ENCODE assay signal across 13 cellular contexts in genomic region chr14:56293506-56293905, GRCh38.
DNase-seq lines count a peak whose midpoint lies in the region; ATAC-seq and TF ChIP-seq lines count a peak whose summit lies in the region.
"Had no signal": no experiment of that assay in that cellular context is flagged by ENCODE, and none has a peak within 500 bp of the region (broad histone marks: within the 10 kb centered on the region; RNA-seq: fewer than 3 reads in every experiment).

No MANE protein-coding gene starts in this region.

- H3K36me3 ChIP-seq in endocrine pancreas (ENCODE audit: control insufficient read depth, insufficient read depth, low read length) (peaks cover 2% of the 10 kb centered on the region), neural cell (ENCODE audit: insufficient read depth, low read length) (peaks cover 8% of the 10 kb centered on the region), upper lobe of right lung (peaks cover 39% of the 10 kb centered on the region)

- TF ChIP-seq CTCF in neural cell (IDR thresholded peaks at IDR 0.05; ENCODE audit: poor library complexity, severe bottlenecking) (no peak), upper lobe of right lung (IDR thresholded peaks at IDR 0.05) (no peak)

- H3K9me3 Mint-ChIP-seq in stimulated activated memory B cell treated with anti-CD40 and anti-IgM and Interleukin-4, amounts not matched to agents 10 μg/mL and 1 μg/mL and 100 μg/mL, for 72 hours = no peaks in the 10 kb centered on the region
- H3K9me3 Mint-ChIP-seq: CD4-positive, alpha-beta T cell; HFFc6 had no signal

- H3K4me3 ChIP-seq in endocrine pancreas (ENCODE audit: control insufficient read depth, insufficient read depth, low read length) (peak overlapping the region; percentile 16), neural cell (ENCODE audit: low read length) (no peak overlapping the region), upper lobe of right lung (no peak overlapping the region)

- DNase-seq in upper lobe of right lung (no peak), nucleus accumbens (lab: John Stamatoyannopoulos, UW) (no peak)
- DNase-seq: ACHN; CD4-positive, alpha-beta T cell; GOT3; HFFc6 had no signal

- H3K27me3 ChIP-seq in endocrine pancreas (ENCODE audit: control insufficient read depth, insufficient read depth, low read length) (no peaks in the 10 kb centered on the region), neural cell (ENCODE audit: insufficient read depth, low read depth, low read length) (no peaks in the 10 kb centered on the region), upper lobe of right lung (no peaks in the 10 kb centered on the region)

- H3K4me3 Mint-ChIP-seq in stimulated activated memory B cell treated with anti-CD40 and anti-IgM and Interleukin-4, amounts not matched to agents 10 μg/mL and 1 μg/mL and 100 μg/mL, for 72 hours = no peak overlapping the region
- H3K4me3 Mint-ChIP-seq: CD4-positive, alpha-beta T cell; HFFc6 had no signal

- H2AFZ ChIP-seq in neural cell (ENCODE audit: low read depth, low read length) = no peak overlapping the region

- no peak overlapping the region for H3K9ac ChIP-seq in endocrine pancreas (ENCODE audit: control insufficient read depth, insufficient read depth, low read length)
- no peak overlapping the region for H3K9ac ChIP-seq in neural cell (ENCODE audit: low read length)

- no peaks in the 10 kb centered on the region for H4K20me1 ChIP-seq in neural cell (ENCODE audit: insufficient read depth)

- H3F3A ChIP-seq in neural cell (ENCODE audit: insufficient read depth, low read length, poor library complexity, severe bottlenecking) = no peaks in the 10 kb centered on the region

- H3K4me1 Mint-ChIP-seq in stimulated activated memory B cell treated with anti-CD40 and anti-IgM and Interleukin-4, amounts not matched to agents 10 μg/mL and 1 μg/mL and 100 μg/mL, for 72 hours = no peaks in the 10 kb centered on the region

- H3K27me3 Mint-ChIP-seq in stimulated activated memory B cell treated with anti-CD40 and anti-IgM and Interleukin-4, amounts not matched to agents 10 μg/mL and 1 μg/mL and 100 μg/mL, for 72 hours = no peaks in the 10 kb centered on the region
- H3K27me3 Mint-ChIP-seq: CD4-positive, alpha-beta T cell had no signal

- no peak overlapping the region for H3K27ac Mint-ChIP-seq in stimulated activated memory B cell treated with anti-CD40 and anti-IgM and Interleukin-4, amounts not matched to agents 10 μg/mL and 1 μg/mL and 100 μg/mL, for 72 hours
- H3K27ac Mint-ChIP-seq: CD4-positive, alpha-beta T cell; HFFc6 had no signal

- ATAC-seq in stimulated activated memory B cell treated with anti-CD40 and anti-IgM and Interleukin-4, amounts not matched to agents 10 μg/mL and 1 μg/mL and 100 μg/mL, for 72 hours = peak; percentile 28
- ATAC-seq in upper lobe of right lung = peak; percentile 14
- no peak for ATAC-seq in HG03439 (IDR thresholded peaks at IDR 0.05; ENCODE audit: unreplicated experiment)
- no peak for ATAC-seq in HG02623 (IDR thresholded peaks at IDR 0.05; ENCODE audit: unreplicated experiment)

- no peaks in the 10 kb centered on the region for H3K79me2 ChIP-seq in neural cell (replicated peaks; ENCODE audit: insufficient read depth, low read length)

- H3K27ac ChIP-seq in neural cell (ENCODE audit: low read length) = peak overlapping the region; percentile 37
- no peak overlapping the region for H3K27ac ChIP-seq in upper lobe of right lung
- H3K27ac ChIP-seq: C4-2B had no signal

- H3K4me1 ChIP-seq in endocrine pancreas (ENCODE audit: control insufficient read depth, insufficient read depth, low read length) (peaks cover 28% of the 10 kb centered on the region), upper lobe of right lung (no peaks in the 10 kb centered on the region)
- H3K4me1 ChIP-seq: Caco-2 had no signal

- H3K9me3 ChIP-seq in endocrine pancreas (ENCODE audit: control insufficient read depth, low read length) = no peaks in the 10 kb centered on the region
- H3K9me3 ChIP-seq in neural cell (ENCODE audit: low read length) = no peaks in the 10 kb centered on the region
- H3K9me3 ChIP-seq in upper lobe of right lung = no peaks in the 10 kb centered on the region
- H3K9me3 ChIP-seq: Caco-2 had no signal

- no peak for TF ChIP-seq RAD21 in neural cell (conservative IDR thresholded peaks at IDR 0.05)

- intact Hi-C loops in upper lobe of right lung (cut with DNase I) = no loop called here

- no peak for TF ChIP-seq EP300 in neural cell (conservative IDR thresholded peaks at IDR 0.05; ENCODE audit: poor library complexity, severe bottlenecking)

- H3K36me3 Mint-ChIP-seq in stimulated activated memory B cell treated with anti-CD40 and anti-IgM and Interleukin-4, amounts not matched to agents 10 μg/mL and 1 μg/mL and 100 μg/mL, for 72 hours = peaks cover 26% of the 10 kb centered on the region

- no peaks in the 10 kb centered on the region for H3K9me2 ChIP-seq in neural cell (ENCODE audit: insufficient read depth, low read length)

- H3K4me2 ChIP-seq in neural cell (ENCODE audit: low read length) = no peak overlapping the region

TF ChIP-seq in neural cell, 6 proteins besides CTCF, POLR2A, EP300 and RAD21:
- no peak for TF ChIP-seq TAF1 (IDR thresholded peaks at IDR 0.05; ENCODE audit: low read depth)
- no peak for TF ChIP-seq SMC3 (conservative IDR thresholded peaks at IDR 0.05; ENCODE audit: poor library complexity)
- no peak for TF ChIP-seq EZH2 (IDR thresholded peaks at IDR 0.05; ENCODE audit: borderline replicate concordance, insufficient read depth, low read length, poor library complexity, severe bottlenecking)
- no peak for TF ChIP-seq POLR2AphosphoS5 (IDR thresholded peaks at IDR 0.05)
- TF ChIP-seq MXI1 (conservative IDR thresholded peaks at IDR 0.05; ENCODE audit: poor library complexity, severe bottlenecking) = no peak
- TF ChIP-seq REST (IDR thresholded peaks at IDR 0.05; ENCODE audit: borderline replicate concordance) = no peak

Comparison
In these comparisons a context has a peak if more than half of its experiments do, and no peak if none do; other contexts are left out.
1. ATAC-seq: peak in stimulated activated memory B cell treated with anti-CD40 and anti-IgM and Interleukin-4, amounts not matched to agents 10 μg/mL and 1 μg/mL and 100 μg/mL, for 72 hours (single experiment) and upper lobe of right lung (single experiment); none in HG03439 (single experiment) and HG02623 (single experiment).